13 cellular contexts compared by ENCODE assay signal in genomic region chr9:5500441-5501235, GRCh38. TPM values are rescaled to one million over a fixed set of nuclear protein-coding genes. Genes with fewer than 3 reads are reported as not detected.
A peak's percentile ranks its signal among the peaks of the same experiment; 100 is the strongest.
DNase-seq lines count a peak whose midpoint lies in the region; ATAC-seq, FAIRE-seq and TF ChIP-seq lines count a peak whose summit lies in the region.
"Had no signal": no experiment of that assay in that cellular context is flagged by ENCODE, and none has a peak within 500 bp of the region (broad histone marks: within the 10 kb centered on the region; RNA-seq: fewer than 3 reads in every experiment).

No MANE protein-coding gene starts in this region.

- H3K27me3 Mint-ChIP-seq in activated CD4-positive, alpha-beta T cell treated with anti-CD3 and anti-CD28 coated beads, Interleukin-2, amount 10 ng/mL, durations not matched to agents 7 days and 5 days, result no peaks in the 10 kb centered on the region
- H3K27me3 Mint-ChIP-seq: activated CD8-positive, alpha-beta memory T cell treated with anti-CD3 and anti-CD28 coated beads, Interleukin-2, amount 10 ng/mL, durations not matched to agents 7 days and 5 days; type B pancreatic cell had no signal

- CTCF ChIA-PET in activated CD4-positive, alpha-beta T cell treated with anti-CD3 and anti-CD28 coated beads, Interleukin-2, amount 10 ng/mL, durations not matched to agents 7 days and 5 days (lab: Charles Lee), result interaction anchor here (1.2 kb wide), 1 partner anchor 10 kb away, joined by 3 read pairs; no protein-coding TSS in a partner anchor

- no peak overlapping the region for H3K27ac Mint-ChIP-seq in activated CD4-positive, alpha-beta T cell treated with anti-CD3 and anti-CD28 coated beads, Interleukin-2, amount 10 ng/mL, durations not matched to agents 7 days and 5 days
- H3K27ac Mint-ChIP-seq: activated CD8-positive, alpha-beta memory T cell treated with anti-CD3 and anti-CD28 coated beads, Interleukin-2, amount 10 ng/mL, durations not matched to agents 7 days and 5 days; type B pancreatic cell had no signal

- DNase-seq in GM12891 (ENCODE audit: insufficient read length, low spot score) (no peak), RPMI7951 (ENCODE audit: low read depth) (peak; percentile 82), osteoblast (ENCODE audit: insufficient read length, low spot score, missing footprints) (peak; percentile 49), NCI-H526 treated with DMSO at 0.1 percent for 48 hours (lab: John Stamatoyannopoulos, UW) (no peak)
- DNase-seq in activated CD4-positive, alpha-beta T cell treated with anti-CD3 and anti-CD28 coated beads, Interleukin-2, amount 10 ng/mL, durations not matched to agents 7 days and 5 days, result no peak
- DNase-seq in activated T-cell treated with anti-CD3 and anti-CD28 coated beads, Interleukin-2, amount 50 U/mL, for 48 hours, result no peak
- DNase-seq: activated CD8-positive, alpha-beta memory T cell treated with anti-CD3 and anti-CD28 coated beads, Interleukin-2, amount 10 ng/mL, durations not matched to agents 7 days and 5 days; naive thymus-derived CD8-positive, alpha-beta T cell; stimulated activated CD4-positive, alpha-beta T cell treated with anti-CD3 and anti-CD28 coated beads, Interleukin-2, amount 100 ng/mL, for 48 hours had no signal

- TF ChIP-seq POLR2A in GM12891 (IDR thresholded peaks at IDR 0.05; ENCODE audit: low read depth, low read length) (no peak), gastroesophageal sphincter (IDR thresholded peaks at IDR 0.05) (no peak)

- peaks cover 23% of the 10 kb centered on the region for H3K9me3 Mint-ChIP-seq in activated CD4-positive, alpha-beta T cell treated with anti-CD3 and anti-CD28 coated beads, Interleukin-2, amount 10 ng/mL, durations not matched to agents 7 days and 5 days

- peaks cover 0 to 13% (median 0%) of the 10 kb centered on the region in 3 donors for H3K4me1 ChIP-seq in gastroesophageal sphincter
- H3K4me1 ChIP-seq in osteoblast (ENCODE audit: insufficient read depth, low read length), result peaks cover 15% of the 10 kb centered on the region

- 47 to 67% methylated on average over 12 to 13 of the region's 18 CpGs for WGBS in gastroesophageal sphincter (ENCODE audit: low coverage in 1 of 2), 2 donors

- no peak overlapping the region for H3K4me3 Mint-ChIP-seq in activated CD4-positive, alpha-beta T cell treated with anti-CD3 and anti-CD28 coated beads, Interleukin-2, amount 10 ng/mL, durations not matched to agents 7 days and 5 days
- H3K4me3 Mint-ChIP-seq: activated CD8-positive, alpha-beta memory T cell treated with anti-CD3 and anti-CD28 coated beads, Interleukin-2, amount 10 ng/mL, durations not matched to agents 7 days and 5 days; naive thymus-derived CD8-positive, alpha-beta T cell; type B pancreatic cell had no signal

- no peak for ATAC-seq in gastroesophageal sphincter
- ATAC-seq in HG03442 (IDR thresholded peaks at IDR 0.05; ENCODE audit: unreplicated experiment), result no peak
- ATAC-seq: activated CD8-positive, alpha-beta memory T cell treated with anti-CD3 and anti-CD28 coated beads, Interleukin-2, amount 10 ng/mL, durations not matched to agents 7 days and 5 days; naive thymus-derived CD8-positive, alpha-beta T cell had no signal

- H3K27me3 ChIP-seq in gastroesophageal sphincter (no peaks in the 10 kb centered on the region), osteoblast (ENCODE audit: insufficient read depth, low read length) (no peaks in the 10 kb centered on the region)

- no peak for TF ChIP-seq EP300 in gastroesophageal sphincter (IDR thresholded peaks at IDR 0.05)

- peaks cover 9% of the 10 kb centered on the region for H3K4me1 Mint-ChIP-seq in activated CD4-positive, alpha-beta T cell treated with anti-CD3 and anti-CD28 coated beads, Interleukin-2, amount 10 ng/mL, durations not matched to agents 7 days and 5 days

- H3K36me3 Mint-ChIP-seq in activated CD4-positive, alpha-beta T cell treated with anti-CD3 and anti-CD28 coated beads, Interleukin-2, amount 10 ng/mL, durations not matched to agents 7 days and 5 days (ENCODE audit: low read depth), result peaks cover 18% of the 10 kb centered on the region
- H3K36me3 Mint-ChIP-seq: type B pancreatic cell had no signal

- FAIRE-seq in GM12891 (lab: Jason Lieb, UNC), result peak; percentile 51
- FAIRE-seq: bronchial epithelial cell had no signal

- H3K9me3 ChIP-seq in gastroesophageal sphincter, result no peaks in the 10 kb centered on the region
- no peaks in the 10 kb centered on the region for H3K9me3 ChIP-seq in osteoblast (ENCODE audit: low read depth, low read length)

- no peaks in the 10 kb centered on the region for H3K79me2 ChIP-seq in osteoblast (ENCODE audit: insufficient read depth, low read length)

- no peaks in the 10 kb centered on the region for H4K20me1 ChIP-seq in osteoblast (ENCODE audit: insufficient read depth, low read length)

- H2AFZ ChIP-seq in osteoblast (ENCODE audit: low read length), result peak overlapping the region; percentile 69

- POLR2A ChIA-PET in activated CD4-positive, alpha-beta T cell treated with anti-CD3 and anti-CD28 coated beads, Interleukin-2, amount 10 ng/mL, durations not matched to agents 7 days and 5 days (lab: Charles Lee), result no interaction called here

- H3K27ac ChIP-seq in gastroesophageal sphincter (peak overlapping the region in 3 of 4 donors; percentile 31 to 49 (median 47)), osteoblast (ENCODE audit: low read depth, low read length) (peak overlapping the region; percentile 31)

- H3K36me3 ChIP-seq in gastroesophageal sphincter, result no peaks in the 10 kb centered on the region
- H3K36me3 ChIP-seq in osteoblast (ENCODE audit: insufficient read depth, low read length), result no peaks in the 10 kb centered on the region

- H3K4me2 ChIP-seq in osteoblast (ENCODE audit: insufficient read depth, low read length), result peak overlapping the region; percentile 21

- H3K4me3 ChIP-seq in gastroesophageal sphincter (no peak overlapping the region), osteoblast (ENCODE audit: insufficient read depth, low read length) (no peak overlapping the region)

- TF ChIP-seq CTCF in gastroesophageal sphincter (IDR thresholded peaks at IDR 0.05) (no peak), osteoblast (IDR thresholded peaks at IDR 0.05; ENCODE audit: extremely low read depth, low read depth, low read length) (no peak)

TF ChIP-seq in GM12891, 5 proteins besides CTCF, POLR2A, EP300 and RAD21:
- TF ChIP-seq SPI1 (IDR thresholded peaks at IDR 0.05; ENCODE audit: low read depth, low read length), result no peak
- TF ChIP-seq POU2F2 (IDR thresholded peaks at IDR 0.05; ENCODE audit: low read depth, low read length), result no peak
- TF ChIP-seq TAF1 (IDR thresholded peaks at IDR 0.05; ENCODE audit: low read depth, low read length), result no peak
- TF ChIP-seq PAX5 (IDR thresholded peaks at IDR 0.05; ENCODE audit: insufficient read depth, low read length, severe bottlenecking), result no peak
- TF ChIP-seq POLR2AphosphoS5 (IDR thresholded peaks at IDR 0.05; ENCODE audit: low read depth, low read length), result no peak

RNA-seq across cellular contexts. Expression of gene PDCD1LG2, which starts 9.7 kb away (rescaled TPM):
- polyA plus RNA-seq in GM12891 (2012; ENCODE audit: low read depth, missing spikeins), result 1.2 TPM
- total RNA-seq in RPMI7951 (2014; rRNA removed; shearing (Covaris generic)), result 10.7 and 16.2 TPM in 2 replicates
- total RNA-seq in gastroesophageal sphincter, result 1 to 10 TPM in 3 of 4 donors, under 1 TPM in 1; 0.47 to 4.6 (median 2.4) TPM
- total RNA-seq in osteoblast, result 4.7 and 5.3 TPM in 2 replicates
- total RNA-seq in activated CD4-positive, alpha-beta T cell treated with anti-CD3 and anti-CD28 coated beads, Interleukin-2, amount 10 ng/mL, durations not matched to agents 7 days and 5 days, result 1 to 10 TPM; 2.2 TPM
- total RNA-seq: naive thymus-derived CD8-positive, alpha-beta T cell had no signal
- polyA plus RNA-seq: naive thymus-derived CD8-positive, alpha-beta T cell had no signal

RNA-seq across cellular contexts. Expression of gene CD274, which starts 50.3 kb away (rescaled TPM):
- 18.1 TPM for polyA plus RNA-seq in GM12891 (2012; ENCODE audit: low read depth, missing spikeins)
- 4.9 and 5.7 TPM in 2 replicates for total RNA-seq in RPMI7951 (2014; rRNA removed; shearing (Covaris generic))
- 1 to 10 TPM in 3 of 4 donors, under 1 TPM in 1; 0.73 to 3.6 (median 2.7) TPM for total RNA-seq in gastroesophageal sphincter
- 0.72 and 1.5 TPM in 2 replicates for total RNA-seq in osteoblast
- total RNA-seq in activated CD4-positive, alpha-beta T cell treated with anti-CD3 and anti-CD28 coated beads, Interleukin-2, amount 10 ng/mL, durations not matched to agents 7 days and 5 days, result 10 to 100 TPM; 10.5 to 10.7 TPM

Comparison
In these comparisons a context has a peak if more than half of its experiments do, and no peak if none do; other contexts are left out.
1. DNase-seq: peak in RPMI7951 (single experiment) and osteoblast (single experiment); none in GM12891 (single experiment), activated CD4-positive, alpha-beta T cell treated with anti-CD3 and anti-CD28 coated beads, Interleukin-2, amount 10 ng/mL, durations not matched to agents 7 days and 5 days (single experiment), activated T-cell treated with anti-CD3 and anti-CD28 coated beads, Interleukin-2, amount 50 U/mL, for 48 hours (0 of 2) and NCI-H526 treated with DMSO at 0.1 percent for 48 hours (single experiment).